In the genomic region with DNA sequence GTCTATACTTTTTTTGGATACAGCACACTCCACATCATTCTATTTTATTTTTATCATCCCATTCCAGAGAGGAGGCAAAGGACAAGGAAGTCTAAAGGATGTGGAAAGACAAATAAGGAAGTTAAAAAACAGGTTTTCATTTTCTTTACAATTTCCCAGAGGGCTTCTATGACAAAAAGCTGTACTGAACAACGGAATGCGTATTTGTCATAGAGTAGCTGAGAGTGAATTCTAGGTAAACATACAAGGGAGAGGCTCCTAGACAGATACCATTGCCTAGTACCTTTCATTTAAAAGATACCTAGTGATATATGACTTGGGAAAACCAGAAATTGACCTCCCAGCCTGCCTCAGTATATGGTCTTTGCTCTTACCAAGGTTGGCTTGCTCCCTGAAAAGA, we compare ENCODE assay signal across 20 cellular contexts.
"Had no signal": no experiment of that assay in that cellular context is flagged by ENCODE, and none has a peak within 500 bp of the region (broad histone marks: within the 10 kb centered on the region; RNA-seq: fewer than 3 reads in every experiment).

No MANE protein-coding gene starts in this region.

- H3K4me2 ChIP-seq: neural progenitor cell had no signal

- H3K9me3 ChIP-seq: esophagus squamous epithelium, ovary, upper lobe of left lung, uterus had no signal

- H3K9ac ChIP-seq: neural progenitor cell had no signal

- H3K4me1 ChIP-seq: gastroesophageal sphincter, stomach, upper lobe of left lung, uterus had no signal

- H3K36me3 Mint-ChIP-seq: neural progenitor cell had no signal

- H3K4me1 Mint-ChIP-seq: neural progenitor cell had no signal

- H3K27ac ChIP-seq: coronary artery, dorsolateral prefrontal cortex, gastroesophageal sphincter, neural progenitor cell, ovary, stomach, upper lobe of left lung, uterus had no signal

- H3K27me3 ChIP-seq: dorsolateral prefrontal cortex, esophagus squamous epithelium, gastroesophageal sphincter, neural progenitor cell, ovary, stomach, upper lobe of left lung, uterus had no signal

- H3K36me3 ChIP-seq: esophagus squamous epithelium, gastroesophageal sphincter, neural progenitor cell, ovary, stomach, upper lobe of left lung, uterus had no signal

- H2AFZ ChIP-seq: neural progenitor cell had no signal

- H3K4me3 Mint-ChIP-seq: natural killer cell treated with Interleukin-12 subunit alpha and Interleukin-12 subunit beta and Interleukin-15 and Interleukin-18, amount 100 ng/mL, for 72 hours; neural progenitor cell had no signal

- H3K4me3 ChIP-seq: coronary artery, dorsolateral prefrontal cortex, esophagus squamous epithelium, gastroesophageal sphincter, neural progenitor cell, ovary, stomach, upper lobe of left lung, uterus had no signal

- DNase-seq: dorsolateral prefrontal cortex; effector CD8-positive, alpha-beta T cell; esophagus squamous epithelium; foreskin fibroblast; glutamatergic neuron; kidney; nucleus accumbens; ovary; right cardiac atrium; small intestine; stimulated activated CD4-positive, alpha-beta T cell treated with anti-CD3 and anti-CD28 coated beads, Interleukin-12 subunit alpha, Interleukin-12 subunit beta, amount 100 ng/mL, for 4 hours; stimulated activated naive CD4-positive, alpha-beta T cell; stomach; substantia nigra; upper lobe of left lung; uterus had no signal

- H3K27me3 Mint-ChIP-seq: natural killer cell treated with Interleukin-12 subunit alpha and Interleukin-12 subunit beta and Interleukin-15 and Interleukin-18, amount 100 ng/mL, for 72 hours had no signal

- H3K27ac Mint-ChIP-seq: natural killer cell treated with Interleukin-12 subunit alpha and Interleukin-12 subunit beta and Interleukin-15 and Interleukin-18, amount 100 ng/mL, for 72 hours; neural progenitor cell had no signal
